In the genomic region with DNA sequence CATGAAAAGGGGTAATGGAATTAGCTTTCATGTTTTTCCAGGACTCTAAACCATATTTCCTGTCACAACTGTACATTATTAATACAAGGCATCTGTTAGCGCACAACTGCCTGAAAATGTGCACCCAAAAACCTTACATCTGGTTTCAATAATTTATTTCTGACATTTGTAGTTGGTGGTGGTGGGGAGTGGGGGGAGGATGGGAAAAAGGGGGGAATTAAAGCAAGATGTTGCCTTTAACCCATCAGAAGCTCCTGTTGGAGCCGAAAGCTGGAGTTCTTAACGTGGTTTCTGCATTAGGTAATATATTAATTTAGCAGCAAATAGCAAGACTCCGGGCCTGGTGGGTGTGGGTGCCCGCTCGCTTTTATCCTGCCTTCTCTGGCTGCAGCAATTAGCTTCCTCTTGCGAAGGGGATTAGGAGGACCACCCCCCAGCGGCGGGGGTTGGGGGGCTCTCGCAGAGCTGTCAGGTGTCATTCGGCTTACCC, we compare ENCODE assay signal across 9 cellular contexts. TPM values are rescaled to one million over a fixed set of nuclear protein-coding genes. Genes with fewer than 3 reads are reported as not detected.
A peak's percentile ranks its signal among the peaks of the same experiment; 100 is the strongest.
DNase-seq lines count a peak whose midpoint lies in the region; ATAC-seq and TF ChIP-seq lines count a peak whose summit lies in the region.
"Had no signal": no experiment of that assay in that cellular context is flagged by ENCODE, and none has a peak within 500 bp of the region (broad histone marks: within the 10 kb centered on the region; RNA-seq: fewer than 3 reads in every experiment).

No MANE protein-coding gene starts in this region.

- H3K4me3 ChIP-seq in HUES6 (ENCODE audit: low read depth, low read length): peak overlapping the region; percentile 54
- peak overlapping the region; percentile 28 to 32 for H3K4me3 ChIP-seq in left lung
- H3K4me3 ChIP-seq in tibial artery: peak overlapping the region; percentile 49 to 65

- H3K9me3 ChIP-seq in HUES6 (ENCODE audit: control insufficient read depth, insufficient read depth, low read depth, low read length): no peaks in the 10 kb centered on the region
- H3K9me3 ChIP-seq in left lung: no peaks in the 10 kb centered on the region
- H3K9me3 ChIP-seq in tibial artery: no peaks in the 10 kb centered on the region

- peak overlapping the region; percentile 68 for H3K4me3 Mint-ChIP-seq in chondrocyte (ENCODE audit: unreplicated experiment)

- peaks cover 31% of the 10 kb centered on the region for H3K4me1 ChIP-seq in HUES6 (ENCODE audit: control insufficient read depth, insufficient read depth, low read length)
- H3K4me1 ChIP-seq in left lung: peaks cover 16 to 36% of the 10 kb centered on the region in 2 donors
- peaks cover 0 to 46% (median 44%) of the 10 kb centered on the region in 4 donors for H3K4me1 ChIP-seq in tibial artery

- H3K4me1 Mint-ChIP-seq in chondrocyte (ENCODE audit: low read depth): peaks cover 70% of the 10 kb centered on the region

- TF ChIP-seq CTCF in chondrocyte (IDR thresholded peaks at IDR 0.05) (no peak), left lung (IDR thresholded peaks at IDR 0.05) (no peak), tibial artery (IDR thresholded peaks at IDR 0.05) (no peak)

- H3K27me3 ChIP-seq in HUES6 (ENCODE audit: control insufficient read depth, insufficient read depth, low read length) (peaks cover 38% of the 10 kb centered on the region), left lung (peaks cover 0 to 32% of the 10 kb centered on the region in 2 donors), tibial artery (no peaks in the 10 kb centered on the region)

- H3K27ac ChIP-seq in HUES6 (ENCODE audit: low read depth, low read length) (peak overlapping the region; percentile 68; the same call in 1 of the 2 replicates), left lung (peak overlapping the region; percentile 39 to 46), tibial artery (peak overlapping the region; percentile 90 to 93)

- ATAC-seq in left lung: peak; percentile 53
- ATAC-seq in GM18519 (IDR thresholded peaks at IDR 0.05; ENCODE audit: low FRiP score, unreplicated experiment): no peak
- ATAC-seq in HG02798 (IDR thresholded peaks at IDR 0.05; ENCODE audit: poor library complexity, unreplicated experiment): no peak

- no peaks in the 10 kb centered on the region for H3K36me3 ChIP-seq in HUES6 (ENCODE audit: control insufficient read depth, insufficient read depth, low read length)
- H3K36me3 ChIP-seq in left lung: no peaks in the 10 kb centered on the region
- H3K36me3 ChIP-seq in tibial artery: no peaks in the 10 kb centered on the region

- DNase-seq in chondrocyte (ENCODE audit: low spot score): no peak
- no peak for DNase-seq in left lung
- DNase-seq in tibial artery: no peak
- no peak for DNase-seq in activated T-cell treated with anti-CD3 and anti-CD28 coated beads for 4 hours
- no peak for DNase-seq in Ammon's horn (ENCODE audit: low spot score)

- no peaks in the 10 kb centered on the region for H3K27me3 Mint-ChIP-seq in chondrocyte (ENCODE audit: low read depth)

- no peaks in the 10 kb centered on the region for H3K36me3 Mint-ChIP-seq in chondrocyte (ENCODE audit: low read depth)

- peak overlapping the region; percentile 98 for H3K27ac Mint-ChIP-seq in chondrocyte (ENCODE audit: unreplicated experiment)

- intact Hi-C loops in left lung (cut with DNase I) (no loop called here), tibial artery (cut with DNase I; ENCODE audit: low total_unique reads) (loop anchor here (2.0 kb wide), 1 partner anchor 55 kb away; no protein-coding TSS in a partner anchor)

- H3K9ac ChIP-seq in HUES6 (ENCODE audit: low read length): peak overlapping the region; percentile 64

- H3K9me3 Mint-ChIP-seq in chondrocyte (ENCODE audit: low read depth): no peaks in the 10 kb centered on the region

RNA-seq across cellular contexts. Expression of a gene that starts 36.9 kb away (rescaled TPM):
- total RNA-seq in chondrocyte (6.1 to 7.9 TPM (median 6.4 TPM) in 3 replicates), left lung (1 to 10 TPM; 3.4 to 8.6 TPM)

RNA-seq across cellular contexts. Expression of a gene that starts 59.2 kb away (rescaled TPM):
- total RNA-seq in chondrocyte: 39.1 to 71.7 TPM (median 43.5 TPM) in 3 replicates
- 1 to 10 TPM; 5.0 to 7.5 TPM for total RNA-seq in left lung
- total RNA-seq: left lobe of liver had no signal
